28 cellular contexts compared by ENCODE assay signal in genomic region chr4:1530356-1530755, GRCh38.
"Had no signal": no experiment of that assay in that cellular context is flagged by ENCODE, and none has a peak within 500 bp of the region (broad histone marks: within the 10 kb centered on the region; RNA-seq: fewer than 3 reads in every experiment).

No MANE protein-coding gene starts in this region.

- H3K4me1 ChIP-seq: colonic mucosa, gastrocnemius medialis, left lung, thyroid gland had no signal

- H3K4me3 ChIP-seq: colonic mucosa, gastrocnemius medialis, left lung, mucosa of descending colon, ovary, smooth muscle cell, stomach, thyroid gland had no signal

- H3K36me3 Mint-ChIP-seq: mesothelial cell of epicardium; stimulated activated effector memory CD8-positive, alpha-beta T cell treated with anti-CD3 and anti-CD28 coated beads, Interleukin-12 subunit alpha, Interleukin-12 subunit beta, amount 100 ng/mL, for 72 hours had no signal

- H3K9me3 ChIP-seq: colonic mucosa, gastrocnemius medialis, left lung, mucosa of descending colon, ovary, thyroid gland had no signal

- H3K4me3 Mint-ChIP-seq: dendritic cell treated with granulocyte-macrophage colony-stimulating factor and Interleukin-4, amounts not matched to agents 40 ng/mL and 50 ng/mL, for 4 days; endodermal cell; mesothelial cell of epicardium; nephron progenitor cell; stimulated activated effector memory CD8-positive, alpha-beta T cell treated with anti-CD3 and anti-CD28 coated beads, Interleukin-12 subunit alpha, Interleukin-12 subunit beta, amount 100 ng/mL, for 72 hours had no signal

- DNase-seq: central memory CD4-positive, alpha-beta T cell; colonic mucosa; effector CD8-positive, alpha-beta T cell; endodermal cell; foreskin fibroblast; gastrocnemius medialis; head of caudate nucleus; mesenchymal stem cell; naive B cell; nephron progenitor cell; occipital lobe; ovary; stimulated activated CD4-positive, alpha-beta T cell treated with anti-CD3 and anti-CD28 coated beads, Interleukin-2, amount 100 ng/mL, for 24 hours; stimulated activated CD4-positive, alpha-beta T cell treated with anti-CD3 and anti-CD28 coated beads, Interleukin-4, amount 100 ng/mL, for 24 hours; stimulated activated naive CD4-positive, alpha-beta T cell treated with Interleukin-2 at 50 U/mL for 16 hours; stomach; thyroid gland; trophoblast cell had no signal

- H3K27ac ChIP-seq: colonic mucosa, epithelial cell of prostate, gastrocnemius medialis, left lung, ovary, stomach, thyroid gland had no signal

- H3K36me3 ChIP-seq: colonic mucosa, gastrocnemius medialis, left lung, ovary, stomach, thyroid gland had no signal

- H3K4me1 Mint-ChIP-seq: endodermal cell; stimulated activated effector memory CD8-positive, alpha-beta T cell treated with anti-CD3 and anti-CD28 coated beads, Interleukin-12 subunit alpha, Interleukin-12 subunit beta, amount 100 ng/mL, for 72 hours had no signal

- H3K27ac Mint-ChIP-seq: dendritic cell treated with granulocyte-macrophage colony-stimulating factor and Interleukin-4, amounts not matched to agents 40 ng/mL and 50 ng/mL, for 4 days; endodermal cell; mesothelial cell of epicardium; naive B cell; nephron progenitor cell; stimulated activated effector memory CD8-positive, alpha-beta T cell treated with anti-CD3 and anti-CD28 coated beads, Interleukin-12 subunit alpha, Interleukin-12 subunit beta, amount 100 ng/mL, for 72 hours had no signal

- ATAC-seq: esophagus mucosa; gastrocnemius medialis; left lung; mucosa of descending colon; sciatic nerve; stimulated activated effector memory CD8-positive, alpha-beta T cell treated with anti-CD3 and anti-CD28 coated beads, Interleukin-12 subunit alpha, Interleukin-12 subunit beta, amount 100 ng/mL, for 72 hours had no signal

- H3K27me3 ChIP-seq: ovary, thyroid gland had no signal

- FAIRE-seq: keratinocyte had no signal
